Comparison of ENCODE assay signal across 1 cellular context in genomic region chr11:105177658-105178057, GRCh38.
A peak's percentile ranks its signal among the peaks of the same experiment; 100 is the strongest.
TF ChIP-seq lines count a peak whose summit lies in the region.

No MANE protein-coding gene starts in this region.

TF ChIP-seq in SK-N-SH, 30 proteins besides CTCF, POLR2A, EP300 and RAD21 (continued from another document):
- TF ChIP-seq ZBTB33 (IDR thresholded peaks at IDR 0.05; ENCODE audit: borderline replicate concordance, low read depth) (no peak), RXRA (IDR thresholded peaks at IDR 0.05; ENCODE audit: borderline replicate concordance, low read depth) (0 out of 2 replicates have a peak, but pooled peaks have one; percentile 16), ELF1 (IDR thresholded peaks at IDR 0.05) (no peak), NFIC (IDR thresholded peaks at IDR 0.05; ENCODE audit: borderline replicate concordance) (0 out of 2 replicates have a peak, but pooled peaks have one; percentile 28), USF2 (IDR thresholded peaks at IDR 0.05; ENCODE audit: borderline replicate concordance, low read depth, low read length) (no peak), MEF2A (IDR thresholded peaks at IDR 0.05; ENCODE audit: borderline replicate concordance, low read depth) (peak; percentile 90), NRF1 (IDR thresholded peaks at IDR 0.05; ENCODE audit: low read depth, low read length) (no peak), JUND (IDR thresholded peaks at IDR 0.05) (peak; percentile 62), TEAD4 (IDR thresholded peaks at IDR 0.05; ENCODE audit: borderline replicate concordance, insufficient read depth) (peak; percentile 46; the same call in 1 of the 2 replicates), TCF12 (IDR thresholded peaks at IDR 0.05) (peak; percentile 76)
